8 cellular contexts compared by ENCODE assay signal in the genomic region with DNA sequence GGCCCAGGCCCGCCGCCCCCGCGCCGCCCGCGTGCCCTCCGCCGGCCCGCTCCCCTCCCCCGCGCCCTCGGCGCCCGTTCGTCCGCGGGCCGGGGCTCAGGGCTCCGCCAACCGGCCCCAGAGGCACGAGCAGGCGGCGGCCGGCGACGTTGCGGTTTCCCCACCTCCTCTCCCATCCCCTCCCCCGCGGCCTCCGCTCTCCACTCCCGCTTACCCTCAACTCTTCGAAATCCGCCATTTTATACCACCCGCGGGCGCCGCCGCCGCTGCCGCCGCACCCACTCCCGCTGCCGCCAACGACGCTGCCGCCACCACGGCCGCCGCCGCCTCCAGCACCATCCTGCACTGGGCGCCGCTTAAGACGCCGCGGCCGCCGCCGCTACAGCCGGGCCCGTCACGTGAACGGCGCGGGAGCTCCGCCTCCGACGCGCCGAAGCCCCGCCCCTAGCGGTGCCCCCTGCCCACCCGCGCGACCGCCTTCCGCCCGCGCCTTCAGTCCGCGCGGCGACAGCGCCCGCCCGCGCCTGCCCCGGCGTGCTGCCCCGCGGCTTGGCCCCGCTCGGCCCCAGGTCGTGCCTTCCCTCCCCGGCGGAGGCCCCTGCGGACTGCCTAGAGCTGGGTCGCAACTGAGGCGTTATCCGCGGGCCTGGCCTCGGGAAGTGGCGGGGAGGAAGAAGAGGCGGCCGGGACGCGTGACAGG. TPM values are rescaled to one million over a fixed set of nuclear protein-coding genes. Genes with fewer than 3 reads are reported as not detected.
DNase-seq lines count a peak whose midpoint lies in the region; ATAC-seq and TF ChIP-seq lines count a peak whose summit lies in the region.

KATNAL2 (plus strand) TSS at position 495 of the 700 bp plus-strand sequence. CDS start 29,271 bp downstream, outside the sequence.
PIAS2 (minus strand) TSS at position 400 of the 700 bp plus-strand sequence; CDS start at position 238, 162 bp downstream.

- no peaks in the 10 kb centered on the region for H3K9me3 Mint-ChIP-seq in natural killer cell

- H3K4me1 Mint-ChIP-seq in natural killer cell, result peaks cover 37 to 43% of the 10 kb centered on the region in 2 donors

- no peak for TF ChIP-seq CTCF in fibroblast of mammary gland (conservative IDR thresholded peaks at IDR 0.05; ENCODE audit: control insufficient read depth, insufficient read depth, low read depth, low read length)
- TF ChIP-seq CTCF in natural killer cell (IDR thresholded peaks at IDR 0.05), result no peak

- H3K27me3 Mint-ChIP-seq in natural killer cell (ENCODE audit: low read depth in 2 of 2), result no peaks in the 10 kb centered on the region

- intact Hi-C loops in natural killer cell (cut with micrococcal nuclease), result no loop called here

- H3K4me3 Mint-ChIP-seq in natural killer cell, result peak within 1 kb of the TSS; percentile 81

- H3K4me3 ChIP-seq in fibroblast of mammary gland (ENCODE audit: control insufficient read depth, low read depth, low read length), result peak within 1 kb of the TSS; percentile 59

- H3K36me3 Mint-ChIP-seq in natural killer cell, result no peaks in the 10 kb centered on the region

- peak within 1 kb of the TSS; percentile 80 to 86 for H3K27ac Mint-ChIP-seq in natural killer cell

- ATAC-seq in GM21447 (IDR thresholded peaks at IDR 0.05; ENCODE audit: unreplicated experiment), result peak; percentile 81
- ATAC-seq in natural killer cell, result peak; percentile 78 to 89 (median 82)

- peak; percentile 42 for DNase-seq in DMS153 (lab: John Stamatoyannopoulos, UW)
- peak; percentile 50 for DNase-seq in HuH-7 (ENCODE audit: low spot score)
- DNase-seq in activated T-helper 1 cell treated with anti-CD3 and anti-CD28 coated beads, Interleukin-2, amount 50 U/mL, for 16 hours (ENCODE audit: low read depth in 1 of 2, low spot score in 1 of 2), result peak; percentile 42 to 70
- DNase-seq in fibroblast of mammary gland (ENCODE audit: low read depth), result peak; percentile 55
- DNase-seq in natural killer cell, result peak; percentile 73
- DNase-seq in stimulated activated naive CD4-positive, alpha-beta T cell (lab: John Stamatoyannopoulos, UW), result peak; percentile 59 to 77 (median 66)

TF ChIP-seq in PFSK-1, 5 proteins besides CTCF, POLR2A, EP300 and RAD21:
- peak; percentile 78 for TF ChIP-seq POLR2AphosphoS5 (IDR thresholded peaks at IDR 0.05; ENCODE audit: low read depth, low read length)
- TF ChIP-seq REST (IDR thresholded peaks at IDR 0.05; ENCODE audit: insufficient read depth in 1 of 2, low read depth in 2 of 2, low read length in 2 of 2), result no peak
- TF ChIP-seq SIN3A (IDR thresholded peaks at IDR 0.05; ENCODE audit: borderline replicate concordance, insufficient read depth, low read length), result no peak
- peak; percentile 66 for TF ChIP-seq FOXP2 (optimal IDR thresholded peaks at IDR 0.05; ENCODE audit: borderline replicate concordance, extremely low read depth, extremely low read length, insufficient read depth)

RNA-seq across cellular contexts. Expression of gene KATNAL2, which starts in this region (rescaled TPM):
- 1.1 TPM for polyA plus RNA-seq in PFSK-1 (2012; ENCODE audit: insufficient read length, low read depth)
- 1 to 10 TPM in 1 of 3 donors, under 1 TPM in 2; 0.45 to 1.2 (median 0.52) TPM for total RNA-seq in natural killer cell

RNA-seq across cellular contexts. Expression of gene PIAS2, which starts in this region (rescaled TPM):
- 7.7 TPM for polyA plus RNA-seq in PFSK-1 (2012; ENCODE audit: insufficient read length, low read depth)
- 10 to 100 TPM; 48.9 to 55.9 (median 50.0) TPM for total RNA-seq in natural killer cell

Comparison
In these comparisons a context has a peak if more than half of its experiments do, and no peak if none do; other contexts are left out.
1. Peak in every context shown above with its lines: DNase-seq, ATAC-seq and H3K4me3 ChIP-seq.